In the genomic region with DNA sequence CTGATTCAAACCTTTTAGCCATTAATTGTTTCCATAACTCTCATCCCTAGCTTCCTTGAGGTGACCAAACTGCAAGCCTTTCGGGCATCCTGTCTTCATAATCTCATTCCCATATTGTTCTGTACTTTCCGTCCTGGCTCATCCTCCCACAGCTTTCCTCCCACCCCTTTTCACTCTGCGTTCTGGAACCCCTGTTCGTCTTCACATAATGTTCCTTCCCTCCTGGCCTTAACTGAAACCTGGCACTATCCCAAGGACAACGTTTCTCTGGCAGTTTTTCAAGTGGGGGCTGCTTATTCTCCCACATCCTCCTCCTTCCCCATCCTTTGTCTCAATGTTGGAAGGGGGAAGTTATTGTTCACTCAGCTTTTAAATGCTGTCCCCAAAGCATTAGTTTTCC, we compare ENCODE assay signal across 9 cellular contexts. TPM values are rescaled to one million over a fixed set of nuclear protein-coding genes. Genes with fewer than 3 reads are reported as not detected.
DNase-seq lines count a peak whose midpoint lies in the region; ATAC-seq and TF ChIP-seq lines count a peak whose summit lies in the region.
"Had no signal": no experiment of that assay in that cellular context is flagged by ENCODE, and none has a peak within 500 bp of the region (broad histone marks: within the 10 kb centered on the region; RNA-seq: fewer than 3 reads in every experiment).

No MANE protein-coding gene starts in this region.

- no peaks in the 10 kb centered on the region for H3K27me3 Mint-ChIP-seq in activated T-cell treated with anti-CD3 and anti-CD28 coated beads, Interleukin-2, amount 50 U/mL, for 4 hours (ENCODE audit: low read depth)

- peaks cover 42% of the 10 kb centered on the region for H3K36me3 ChIP-seq in thoracic aorta

- H3K9me3 ChIP-seq in thoracic aorta, result peaks cover 12% of the 10 kb centered on the region

- no peak overlapping the region for H3K27ac ChIP-seq in thoracic aorta

- DNase-seq in activated T-cell treated with anti-CD3 and anti-CD28 coated beads, Interleukin-2, amount 50 U/mL, for 4 hours, result no peak
- DNase-seq in activated T-cell treated with anti-CD3 and anti-CD28 coated beads for 4 hours (no peak), amniotic epithelial cell (ENCODE audit: low read depth) (peak; percentile 76), kidney tubule cell (ENCODE audit: low spot score) (peak; percentile 8), thoracic aorta (ENCODE audit: low spot score) (no peak), midbrain (lab: John Stamatoyannopoulos, UW) (no peak)
- no peak for DNase-seq in activated CD4-positive, CD25-positive, alpha-beta regulatory T cell (lab: John Stamatoyannopoulos, UW)

- H3K4me3 Mint-ChIP-seq in activated T-cell treated with anti-CD3 and anti-CD28 coated beads, Interleukin-2, amount 50 U/mL, for 4 hours, result peak overlapping the region; percentile 98

- peaks cover 16% of the 10 kb centered on the region for H3K9me3 Mint-ChIP-seq in activated T-cell treated with anti-CD3 and anti-CD28 coated beads, Interleukin-2, amount 50 U/mL, for 4 hours

- H3K4me1 Mint-ChIP-seq in activated T-cell treated with anti-CD3 and anti-CD28 coated beads, Interleukin-2, amount 50 U/mL, for 4 hours (ENCODE audit: low read depth), result peaks cover 65% of the 10 kb centered on the region

- ATAC-seq in activated T-cell treated with anti-CD3 and anti-CD28 coated beads, Interleukin-2, amount 50 U/mL, for 4 hours, result no peak
- no peak for ATAC-seq in thoracic aorta (ENCODE audit: insufficient number of reproducible peaks, low FRiP score, low read depth)
- ATAC-seq in HG03159 (IDR thresholded peaks at IDR 0.05; ENCODE audit: unreplicated experiment), result no peak

- peaks cover 13 to 41% of the 10 kb centered on the region in 2 donors for H3K4me1 ChIP-seq in thoracic aorta (ENCODE audit: control insufficient read depth in 1 of 2, low read depth in 2 of 2)

- H3K27me3 ChIP-seq in thoracic aorta (replicated peaks; ENCODE audit: insufficient read depth), result no peaks in the 10 kb centered on the region

- TF ChIP-seq CTCF in thoracic aorta (IDR thresholded peaks at IDR 0.05), result no peak

- peak overlapping the region; percentile 89 for H3K4me3 ChIP-seq in thoracic aorta

- peaks cover 60% of the 10 kb centered on the region for H3K36me3 Mint-ChIP-seq in activated T-cell treated with anti-CD3 and anti-CD28 coated beads, Interleukin-2, amount 50 U/mL, for 4 hours (ENCODE audit: insufficient read depth)

RNA-seq across cellular contexts. Expression of a gene that starts 1.5 kb away (rescaled TPM):
- total RNA-seq in activated T-cell treated with anti-CD3 and anti-CD28 coated beads, Interleukin-2, amount 50 U/mL, for 4 hours, result 1 to 10 TPM; 5.4 to 7.6 (median 6.6) TPM
- total RNA-seq in thoracic aorta, result 10 to 100 TPM; 20.4 to 28.2 TPM

RNA-seq across cellular contexts. Expression of a gene that starts 1.7 kb away (rescaled TPM):
- 10 to 100 TPM; 18.8 to 19.8 (median 19.6) TPM for total RNA-seq in activated T-cell treated with anti-CD3 and anti-CD28 coated beads, Interleukin-2, amount 50 U/mL, for 4 hours
- 10 to 100 TPM in 1 of 2 donors, 1 to 10 TPM in 1; 9.5 to 16.3 TPM for total RNA-seq in thoracic aorta

RNA-seq across cellular contexts. Expression of a gene that starts 15.3 kb away (rescaled TPM):
- under 1 TPM; 0.16 to 0.30 (median 0.16) TPM for total RNA-seq in activated T-cell treated with anti-CD3 and anti-CD28 coated beads, Interleukin-2, amount 50 U/mL, for 4 hours
- under 1 TPM in 1 of 2 donors, not detected in 1; 0.92 TPM for total RNA-seq in thoracic aorta

RNA-seq across cellular contexts. Expression of a gene that starts 35.5 kb away (rescaled TPM):
- total RNA-seq in activated T-cell treated with anti-CD3 and anti-CD28 coated beads, Interleukin-2, amount 50 U/mL, for 4 hours, result 1 to 10 TPM in 1 of 3 donors, under 1 TPM in 2; 0.79 to 1.3 (median 0.89) TPM
- total RNA-seq in thoracic aorta, result not detected
- total RNA-seq: renal cortical epithelial cell had no signal

Comparison
In these comparisons a context has a peak if more than half of its experiments do, and no peak if none do; other contexts are left out.
1. DNase-seq: peak in amniotic epithelial cell (single experiment) and kidney tubule cell (single experiment); none in activated T-cell treated with anti-CD3 and anti-CD28 coated beads, Interleukin-2, amount 50 U/mL, for 4 hours (single experiment), activated T-cell treated with anti-CD3 and anti-CD28 coated beads for 4 hours (single experiment), thoracic aorta (single experiment), midbrain (single experiment) and activated CD4-positive, CD25-positive, alpha-beta regulatory T cell (0 of 4).